Comparison of ENCODE assay signal across 17 cellular contexts in the genomic region with DNA sequence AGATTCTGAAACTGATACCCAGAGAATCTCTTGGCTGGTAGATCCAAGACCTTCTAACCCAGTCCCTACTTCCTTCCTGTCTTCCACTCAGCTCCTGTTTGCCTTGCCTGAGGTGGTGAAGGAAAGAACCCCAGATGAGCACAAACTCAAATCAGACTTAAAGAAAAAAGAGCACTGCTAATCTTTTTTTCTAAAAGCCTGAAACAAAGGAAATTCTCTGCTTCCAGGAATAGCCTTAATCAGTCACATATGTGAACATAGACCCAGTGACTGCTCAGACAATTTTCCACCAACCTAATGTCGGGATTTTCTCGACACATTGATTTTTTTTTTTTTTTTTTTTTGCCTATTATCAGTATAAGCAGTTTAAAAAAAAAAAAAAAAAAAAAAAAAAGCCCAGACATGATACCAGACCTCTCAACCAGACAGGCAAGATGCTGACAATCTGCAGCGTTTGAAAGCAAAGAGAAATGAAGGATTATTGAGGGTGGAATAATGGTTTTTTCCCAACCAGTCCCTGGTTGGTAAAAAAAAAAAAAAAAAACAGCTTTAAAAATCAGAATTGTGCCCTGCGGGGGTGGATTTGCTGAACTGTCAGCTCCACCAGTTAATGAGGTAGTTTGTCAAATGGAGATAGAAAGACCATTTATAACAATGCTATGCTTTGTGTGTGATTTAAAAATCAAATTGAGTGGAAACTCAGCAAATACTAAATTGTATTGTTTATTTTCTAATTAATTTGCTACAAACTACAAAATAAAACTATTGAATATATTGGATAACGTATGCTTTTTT.
"Had no signal": no experiment of that assay in that cellular context is flagged by ENCODE, and none has a peak within 500 bp of the region (broad histone marks: within the 10 kb centered on the region; RNA-seq: fewer than 3 reads in every experiment).

No MANE protein-coding gene starts in this region.

- H3K4me3 ChIP-seq: ovary, transverse colon had no signal

- H3K36me3 Mint-ChIP-seq: activated naive CD4-positive, alpha-beta T cell treated with anti-CD3 and anti-CD28 coated beads, Interleukin-2, amount 50 U/mL, for 72 hours had no signal

- H3K4me1 ChIP-seq: transverse colon had no signal

- H3K27ac Mint-ChIP-seq: activated CD4-positive, alpha-beta T cell treated with anti-CD3 and anti-CD28 coated beads, Interleukin-2, amount 10 ng/mL, durations not matched to agents 24 days and 14 days; activated naive CD4-positive, alpha-beta T cell treated with anti-CD3 and anti-CD28 coated beads, Interleukin-2, amount 50 U/mL, for 72 hours; activated T-cell treated with anti-CD3 and anti-CD28 coated beads, Interleukin-2, amount 50 U/mL, for 72 hours had no signal

- H3K27me3 Mint-ChIP-seq: activated CD4-positive, alpha-beta T cell treated with anti-CD3 and anti-CD28 coated beads, Interleukin-2, amount 10 ng/mL, durations not matched to agents 24 days and 14 days had no signal

- H3K4me1 Mint-ChIP-seq: activated CD4-positive, alpha-beta T cell treated with anti-CD3 and anti-CD28 coated beads, Interleukin-2, amount 10 ng/mL, durations not matched to agents 24 days and 14 days had no signal

- H3K36me3 ChIP-seq: ovary, transverse colon had no signal

- H3K9me3 ChIP-seq: ovary had no signal

- H3K27ac ChIP-seq: ovary, transverse colon had no signal

- H3K4me3 Mint-ChIP-seq: activated CD4-positive, alpha-beta T cell treated with anti-CD3 and anti-CD28 coated beads, Interleukin-2, amount 10 ng/mL, durations not matched to agents 24 days and 14 days; activated T-cell treated with anti-CD3 and anti-CD28 coated beads, Interleukin-2, amount 50 U/mL, for 72 hours; nephron had no signal

- H3K9me3 Mint-ChIP-seq: activated CD4-positive, alpha-beta T cell treated with anti-CD3 and anti-CD28 coated beads, Interleukin-2, amount 10 ng/mL, durations not matched to agents 24 days and 14 days had no signal

- ATAC-seq: activated naive CD4-positive, alpha-beta T cell treated with anti-CD3 and anti-CD28 coated beads, Interleukin-2, amount 50 U/mL, for 72 hours; activated T-cell treated with anti-CD3 and anti-CD28 coated beads, Interleukin-2, amount 50 U/mL, for 72 hours; esophagus mucosa had no signal

- DNase-seq: activated CD4-positive, alpha-beta T cell treated with anti-CD3 and anti-CD28 coated beads, Interleukin-2, amount 10 ng/mL, durations not matched to agents 24 days and 14 days; activated CD4-positive, CD25-positive, alpha-beta regulatory T cell; activated CD8-positive, alpha-beta memory T cell treated with anti-CD3 and anti-CD28 coated beads, Interleukin-2, amount 50 U/mL, for 48 hours; activated gamma-delta T cell; activated T-cell treated with anti-CD3 and anti-CD28 coated beads, Interleukin-2, amount 50 U/mL, for 72 hours; amniotic stem cell; caudate nucleus; kidney glomerular epithelial cell; mesendoderm; ovary; stimulated activated naive CD4-positive, alpha-beta T cell treated with Interleukin-2 at 50 U/mL for 16 hours; substantia nigra; SW 1271; transverse colon had no signal

- H3K27me3 ChIP-seq: ovary, transverse colon had no signal
